Comparison of ENCODE assay signal across 1 cellular context in genomic region chr17:65560628-65561371, GRCh38.
TF ChIP-seq lines count a peak whose summit lies in the region.

No MANE protein-coding gene starts in this region.

TF ChIP-seq in HEK293, 187 proteins besides CTCF, POLR2A, EP300 and RAD21 (continued from another document):
- TF ChIP-seq PATZ1 (tag by site-specific recombination; IDR thresholded peaks at IDR 0.05) (peak; percentile 19), ZNF24 (tag by site-specific recombination; IDR thresholded peaks at IDR 0.05) (no peak), GLI4 (tag by site-specific recombination; IDR thresholded peaks at IDR 0.05) (no peak), ZFP3 (tag by site-specific recombination; IDR thresholded peaks at IDR 0.05; ENCODE audit: low read depth) (no peak), ZNF792 (tag by site-specific recombination; IDR thresholded peaks at IDR 0.05) (no peak)
TF ChIP-seq in HEK293: peak in this region for 18.
